Comparison of ENCODE assay signal across 9 cellular contexts in genomic region chr5:78518365-78519197, GRCh38.
A peak's percentile ranks its signal among the peaks of the same experiment; 100 is the strongest.
DNase-seq lines count a peak whose midpoint lies in the region; ATAC-seq, FAIRE-seq and TF ChIP-seq lines count a peak whose summit lies in the region.
"Had no signal": no experiment of that assay in that cellular context is flagged by ENCODE, and none has a peak within 500 bp of the region (broad histone marks: within the 10 kb centered on the region; RNA-seq: fewer than 3 reads in every experiment).

No MANE protein-coding gene starts in this region.

- H3K4me1 ChIP-seq in ascending aorta (peaks cover 5 to 14% of the 10 kb centered on the region in 2 donors), right cardiac atrium (ENCODE audit: control insufficient read depth, insufficient read depth, low read length) (peaks cover 8% of the 10 kb centered on the region)

- TF ChIP-seq POLR2A in H54 (IDR thresholded peaks at IDR 0.05; ENCODE audit: low read depth, low read length) = no peak

- peak overlapping the region; percentile 80 to 88 for H3K27ac ChIP-seq in ascending aorta
- H3K27ac ChIP-seq in right cardiac atrium (ENCODE audit: low read length) = no peak overlapping the region
- H3K27ac ChIP-seq in skin epidermis = peak overlapping the region in 14 of 21 experiments; percentile 8 to 80 (median 44)

- H3K4me3 ChIP-seq in ascending aorta (no peak overlapping the region), right cardiac atrium (ENCODE audit: low read length) (no peak overlapping the region), skin epidermis (no peak overlapping the region)

- TF ChIP-seq CTCF in ascending aorta (IDR thresholded peaks at IDR 0.05) = no peak

- WGBS in right cardiac atrium = 65% methylated on average over 14 of the region's 14 CpGs

- FAIRE-seq in H54 (lab: Jason Lieb, UNC) = peak; percentile 38
- FAIRE-seq: GM12892 had no signal

- H3K27me3 ChIP-seq in ascending aorta = no peaks in the 10 kb centered on the region
- no peaks in the 10 kb centered on the region for H3K27me3 ChIP-seq in right cardiac atrium (ENCODE audit: control insufficient read depth, insufficient read depth)

- intact Hi-C loops in ascending aorta (cut with DNase I) = no loop called here
- intact Hi-C loops in right cardiac atrium (cut with DNase I) = no loop called here

- peak; percentile 92 for DNase-seq in H54 (ENCODE audit: insufficient read length, low spot score)
- DNase-seq in ascending aorta (ENCODE audit: low spot score in 2 of 2) = peak; percentile 53 to 90
- DNase-seq in right cardiac atrium = peak; percentile 49 to 73 (median 56)
- DNase-seq in NOMO-1 (lab: John Stamatoyannopoulos, UW; ENCODE audit: unreplicated experiment in 2 of 2) = no peak
- DNase-seq in NCI-H1694 (lab: John Stamatoyannopoulos, UW) = no peak
- DNase-seq in GDM1 (lab: John Stamatoyannopoulos, UW) = no peak
- no peak for DNase-seq in NCI-H128 (lab: John Stamatoyannopoulos, UW; ENCODE audit: unreplicated experiment)

- no peaks in the 10 kb centered on the region for H3K9me3 ChIP-seq in ascending aorta
- H3K9me3 ChIP-seq in right cardiac atrium (ENCODE audit: control insufficient read depth, low read length) = no peaks in the 10 kb centered on the region

- no peaks in the 10 kb centered on the region for H3K36me3 ChIP-seq in ascending aorta

- peak; percentile 88 to 91 for ATAC-seq in right cardiac atrium

Comparison
In these comparisons a context has a peak if more than half of its experiments do, and no peak if none do; other contexts are left out.
1. DNase-seq: peak in H54 (single experiment), ascending aorta (2 of 2) and right cardiac atrium (3 of 3); none in NOMO-1 (0 of 2), NCI-H1694 (single experiment), GDM1 (single experiment) and NCI-H128 (single experiment).